In the genomic region with DNA sequence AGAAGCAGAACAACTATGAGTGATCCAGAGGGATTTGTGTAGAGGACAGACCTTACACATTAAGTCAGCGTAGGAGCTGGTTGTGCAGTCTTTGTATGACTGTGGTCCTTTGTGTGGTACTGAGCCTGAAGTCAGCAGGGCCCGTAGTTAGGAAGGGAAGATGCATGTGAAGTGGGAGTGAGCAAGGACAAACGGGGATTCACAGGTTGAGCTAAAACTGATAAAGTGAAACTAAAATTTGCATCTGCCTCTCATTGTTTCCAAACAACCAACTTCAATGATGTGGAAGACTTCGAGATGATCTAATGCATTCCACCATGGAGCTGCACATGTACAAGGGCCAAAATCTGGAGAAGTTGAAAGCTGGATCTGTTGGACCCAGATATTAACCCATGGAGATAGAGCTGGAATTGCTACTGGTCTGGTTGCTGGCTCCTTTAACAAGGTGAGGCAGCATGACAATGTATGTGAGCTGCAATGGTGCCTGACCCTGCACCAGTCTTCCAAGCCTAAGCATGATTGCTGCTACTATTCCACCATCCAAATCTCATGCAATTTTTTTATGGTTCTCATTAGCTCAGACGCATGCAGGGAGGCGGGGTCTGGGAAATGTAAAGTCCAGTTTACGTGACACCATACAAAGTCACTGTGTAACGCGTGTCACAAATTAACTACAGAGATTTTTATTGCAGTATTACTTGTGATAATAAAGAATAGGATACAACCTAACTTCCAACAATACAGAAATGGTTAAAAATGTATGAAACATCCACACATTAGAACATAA, we compare ENCODE assay signal across 10 cellular contexts. TPM values are rescaled to one million over a fixed set of nuclear protein-coding genes. Genes with fewer than 3 reads are reported as not detected.
A peak's percentile ranks its signal among the peaks of the same experiment; 100 is the strongest.
DNase-seq lines count a peak whose midpoint lies in the region; ATAC-seq lines count a peak whose summit lies in the region.
"Had no signal": no experiment of that assay in that cellular context is flagged by ENCODE, and none has a peak within 500 bp of the region (broad histone marks: within the 10 kb centered on the region; RNA-seq: fewer than 3 reads in every experiment).

No MANE protein-coding gene starts in this region.

- no peaks in the 10 kb centered on the region for H3K27me3 ChIP-seq in CD4-positive, alpha-beta memory T cell (ENCODE audit: insufficient read depth, low read length)
- H3K27me3 ChIP-seq: BLaER1, tibial artery had no signal

- CTCF ChIA-PET in CD4-positive, alpha-beta memory T cell (lab: Charles Lee; ENCODE audit: partially characterized antibody) = no interaction called here

- H3K9me3 Mint-ChIP-seq in CD4-positive, alpha-beta memory T cell = peaks cover 0 to 3% (median 0%) of the 10 kb centered on the region in 8 donors

- peak overlapping the region in 6 of 8 donors; percentile 22 to 82 (median 75) for H3K4me3 Mint-ChIP-seq in CD4-positive, alpha-beta memory T cell

- intact Hi-C loops in CD4-positive, alpha-beta memory T cell (cut with micrococcal nuclease) = no loop called here

- no peaks in the 10 kb centered on the region for H3K4me1 ChIP-seq in CD4-positive, alpha-beta memory T cell (ENCODE audit: insufficient read depth, low read length)

- peaks cover 0 to 20% of the 10 kb centered on the region in 2 donors for H3K36me3 Mint-ChIP-seq in CD4-positive, alpha-beta memory T cell

- H3K27ac Mint-ChIP-seq in CD4-positive, alpha-beta memory T cell = peak overlapping the region in 1 of 7 donors; percentile 63

- no peaks in the 10 kb centered on the region for H3K27me3 Mint-ChIP-seq in CD4-positive, alpha-beta memory T cell

- H3K9me3 ChIP-seq in CD4-positive, alpha-beta memory T cell (ENCODE audit: control insufficient read depth in 1 of 2, low read length in 2 of 2) = no peaks in the 10 kb centered on the region
- H3K9me3 ChIP-seq: BLaER1, tibial artery had no signal

- peaks cover 8 to 9% (median 8%) of the 10 kb centered on the region in 4 donors for H3K4me1 Mint-ChIP-seq in CD4-positive, alpha-beta memory T cell

- H3K27ac ChIP-seq in CD4-positive, alpha-beta memory T cell (ENCODE audit: low read depth, low read length) = no peak overlapping the region
- H3K27ac ChIP-seq: BLaER1, tibial artery had no signal

- peak; percentile 69 for ATAC-seq in GM18868 (IDR thresholded peaks at IDR 0.05; ENCODE audit: unreplicated experiment)
- peak; percentile 71 for ATAC-seq in GM21825 (IDR thresholded peaks at IDR 0.05; ENCODE audit: unreplicated experiment)
- peak; percentile 51 for ATAC-seq in HG03565 (IDR thresholded peaks at IDR 0.05; ENCODE audit: unreplicated experiment)

- no peak for DNase-seq in CD4-positive, alpha-beta memory T cell
- DNase-seq in NCI-H1436 (lab: John Stamatoyannopoulos, UW) = no peak
- DNase-seq in globus pallidus (ENCODE audit: low spot score) = no peak
- no peak for DNase-seq in NCI-H1105 (lab: John Stamatoyannopoulos, UW)
- DNase-seq in activated CD8-positive, alpha-beta memory T cell treated with anti-CD3 and anti-CD28 coated beads for 24 hours = no peak
- DNase-seq: tibial artery had no signal

- no peaks in the 10 kb centered on the region for H3K36me3 ChIP-seq in CD4-positive, alpha-beta memory T cell (ENCODE audit: insufficient read depth, low read length)
- H3K36me3 ChIP-seq: BLaER1, tibial artery had no signal

- no peak overlapping the region for H3K4me3 ChIP-seq in CD4-positive, alpha-beta memory T cell (ENCODE audit: low read length in 2 of 2)
- H3K4me3 ChIP-seq: BLaER1, tibial artery had no signal

- POLR2A ChIA-PET in CD4-positive, alpha-beta memory T cell (lab: Charles Lee; ENCODE audit: partially characterized antibody) = no interaction called here

RNA-seq across cellular contexts. Expression of a gene that starts 12.1 kb away (rescaled TPM):
- total RNA-seq in CD4-positive, alpha-beta memory T cell = 1 to 10 TPM in 1 of 2 experiments, under 1 TPM in 1; 0.64 to 1.1 TPM
- 1 to 10 TPM in 1 of 2 donors, under 1 TPM in 1; 0.59 to 1.6 TPM for polyA plus RNA-seq in CD4-positive, alpha-beta memory T cell
